In the genomic region with DNA sequence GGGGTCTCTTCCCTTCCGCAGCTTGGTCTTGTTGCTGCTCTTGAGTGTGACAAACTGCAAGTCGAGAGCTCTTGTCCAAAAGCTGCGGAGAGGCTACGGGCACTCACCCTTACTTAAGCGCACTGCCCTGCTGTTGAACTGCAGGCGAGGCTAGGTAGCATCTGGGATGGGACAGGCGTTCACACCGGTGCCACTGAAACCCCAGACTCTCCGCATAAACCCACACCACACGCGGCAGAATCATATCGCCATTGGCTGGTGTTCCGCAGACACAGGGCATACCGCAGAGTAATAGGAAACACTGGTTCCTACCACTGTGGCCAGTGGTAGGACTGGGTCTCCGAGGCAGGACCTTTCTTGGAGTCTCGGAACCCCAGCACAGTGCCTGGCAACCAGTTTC, we compare ENCODE assay signal across 12 cellular contexts. TPM values are rescaled to one million over a fixed set of nuclear protein-coding genes. Genes with fewer than 3 reads are reported as not detected.
DNase-seq lines count a peak whose midpoint lies in the region; ATAC-seq and TF ChIP-seq lines count a peak whose summit lies in the region.
"Had no signal": no experiment of that assay in that cellular context is flagged by ENCODE, and none has a peak within 500 bp of the region (broad histone marks: within the 10 kb centered on the region; RNA-seq: fewer than 3 reads in every experiment).

No MANE protein-coding gene starts in this region.

- H3K27me3 ChIP-seq in thyroid gland (no peaks in the 10 kb centered on the region), vagina (no peaks in the 10 kb centered on the region)

- H3K4me1 ChIP-seq in thyroid gland (peaks cover 13 to 14% of the 10 kb centered on the region in 2 donors), vagina (peaks cover 27% of the 10 kb centered on the region)

- H3K4me3 ChIP-seq in thyroid gland (replicated peaks in 1 of 3) (no peak overlapping the region), vagina (no peak overlapping the region)
- H3K4me3 ChIP-seq: body of pancreas had no signal

- no peaks in the 10 kb centered on the region for H3K36me3 Mint-ChIP-seq in activated T-cell treated with anti-CD3 and anti-CD28 coated beads, Interleukin-2, amount 50 U/mL, for 24 hours (ENCODE audit: low read depth)
- no peaks in the 10 kb centered on the region for H3K36me3 Mint-ChIP-seq in activated naive CD8-positive, alpha-beta T cell treated with anti-CD3 and anti-CD28 coated beads, Interleukin-2, amount 50 U/mL, for 24 hours (ENCODE audit: low read depth)
- peaks cover 14% of the 10 kb centered on the region for H3K36me3 Mint-ChIP-seq in Calu3 (ENCODE audit: insufficient read depth, unreplicated experiment)

- TF ChIP-seq CTCF in thyroid gland (IDR thresholded peaks at IDR 0.05) = no peak
- TF ChIP-seq CTCF in Calu3 (IDR thresholded peaks at IDR 0.05; ENCODE audit: unreplicated experiment) = no peak
- no peak for TF ChIP-seq CTCF in vagina (IDR thresholded peaks at IDR 0.05)

- peak; percentile 22 to 24 for DNase-seq in activated T-cell treated with anti-CD3 and anti-CD28 coated beads, Interleukin-2, amount 50 U/mL, for 48 hours
- no peak for DNase-seq in activated T-cell treated with anti-CD3 and anti-CD28 coated beads, Interleukin-2, amount 50 U/mL, for 24 hours
- no peak for DNase-seq in activated naive CD8-positive, alpha-beta T cell treated with anti-CD3 and anti-CD28 coated beads, Interleukin-2, amount 50 U/mL, for 24 hours
- DNase-seq in left kidney (ENCODE audit: low read depth, low spot score) (peak; percentile 44), thyroid gland (peak; percentile 44 to 52), Calu3 (no peak), vagina (ENCODE audit: extremely low spot score in 2 of 2) (no peak)
- DNase-seq: NK-92 treated with Interleukin-12 subunit alpha and Interleukin-12 subunit beta, amount 100 ng/mL, for 24 hours had no signal

- H3K27ac ChIP-seq in thyroid gland (peak overlapping the region in 1 of 3 donors; percentile 87), vagina (no peak overlapping the region)
- H3K27ac ChIP-seq: gastroesophageal sphincter had no signal

- peaks cover 43% of the 10 kb centered on the region for H3K4me1 Mint-ChIP-seq in activated T-cell treated with anti-CD3 and anti-CD28 coated beads, Interleukin-2, amount 50 U/mL, for 24 hours (ENCODE audit: low read depth)
- peaks cover 30% of the 10 kb centered on the region for H3K4me1 Mint-ChIP-seq in activated naive CD8-positive, alpha-beta T cell treated with anti-CD3 and anti-CD28 coated beads, Interleukin-2, amount 50 U/mL, for 24 hours
- H3K4me1 Mint-ChIP-seq in Calu3 (ENCODE audit: low read depth, unreplicated experiment) = peaks cover 8% of the 10 kb centered on the region

- WGBS in thyroid gland, 2 donors = 54 to 59% methylated on average over 16 of the region's 16 CpGs

- intact Hi-C loops in thyroid gland (cut with DNase I) = loop anchor here (10.0 kb wide), 1 partner anchor 206 kb away; no protein-coding TSS in a partner anchor
- intact Hi-C loops in Calu3 (cut with micrococcal nuclease; ENCODE audit: unreplicated experiment) = loop anchor here (1.0 to 5.0 kb wide), 5 partner anchors 78 to 714 kb away; no protein-coding TSS in a partner anchor
- intact Hi-C loops in vagina (cut with DNase I) = loop anchor here (10.0 kb wide), 1 partner anchor 546 kb away; no protein-coding TSS in a partner anchor

- no TSS peak for BruUV-seq in Calu3 (replicated peaks; lab: Mats Ljungman, UMichigan)

- H3K4me3 Mint-ChIP-seq in activated T-cell treated with anti-CD3 and anti-CD28 coated beads, Interleukin-2, amount 50 U/mL, for 24 hours = no peak overlapping the region
- peak overlapping the region; percentile 70 for H3K4me3 Mint-ChIP-seq in activated naive CD8-positive, alpha-beta T cell treated with anti-CD3 and anti-CD28 coated beads, Interleukin-2, amount 50 U/mL, for 24 hours
- no peak overlapping the region for H3K4me3 Mint-ChIP-seq in Calu3 (ENCODE audit: low read depth, unreplicated experiment)

- no peak for ATAC-seq in activated naive CD8-positive, alpha-beta T cell treated with anti-CD3 and anti-CD28 coated beads, Interleukin-2, amount 50 U/mL, for 24 hours
- no peak for ATAC-seq in GM18870 (IDR thresholded peaks at IDR 0.05; ENCODE audit: unreplicated experiment)

- no peaks in the 10 kb centered on the region for H3K9me3 Mint-ChIP-seq in activated T-cell treated with anti-CD3 and anti-CD28 coated beads, Interleukin-2, amount 50 U/mL, for 24 hours
- H3K9me3 Mint-ChIP-seq in activated naive CD8-positive, alpha-beta T cell treated with anti-CD3 and anti-CD28 coated beads, Interleukin-2, amount 50 U/mL, for 24 hours = no peaks in the 10 kb centered on the region
- H3K9me3 Mint-ChIP-seq in Calu3 (ENCODE audit: low read depth, unreplicated experiment) = peaks cover 3% of the 10 kb centered on the region

- H3K36me3 ChIP-seq in thyroid gland (no peaks in the 10 kb centered on the region), vagina (no peaks in the 10 kb centered on the region)
- H3K36me3 ChIP-seq: gastroesophageal sphincter had no signal

- TF ChIP-seq POLR2A in thyroid gland (IDR thresholded peaks at IDR 0.05) (peak in 1 of 2 donors; percentile 23), vagina (IDR thresholded peaks at IDR 0.05) (no peak)

- H3K27ac Mint-ChIP-seq in activated T-cell treated with anti-CD3 and anti-CD28 coated beads, Interleukin-2, amount 50 U/mL, for 24 hours = no peak overlapping the region
- no peak overlapping the region for H3K27ac Mint-ChIP-seq in activated naive CD8-positive, alpha-beta T cell treated with anti-CD3 and anti-CD28 coated beads, Interleukin-2, amount 50 U/mL, for 24 hours
- no peak overlapping the region for H3K27ac Mint-ChIP-seq in Calu3 (ENCODE audit: unreplicated experiment)

- CTCF ChIA-PET in Calu3 (lab: Charles Lee) = interaction anchor here (1.5 kb wide), 1 partner anchor 81 kb away, joined by 3 read pairs; no protein-coding TSS in a partner anchor

- peaks cover 81% of the 10 kb centered on the region for H3K27me3 Mint-ChIP-seq in activated T-cell treated with anti-CD3 and anti-CD28 coated beads, Interleukin-2, amount 50 U/mL, for 24 hours
- H3K27me3 Mint-ChIP-seq in activated naive CD8-positive, alpha-beta T cell treated with anti-CD3 and anti-CD28 coated beads, Interleukin-2, amount 50 U/mL, for 24 hours = peaks cover 62% of the 10 kb centered on the region
- H3K27me3 Mint-ChIP-seq in Calu3 (ENCODE audit: unreplicated experiment) = no peaks in the 10 kb centered on the region

- H3K9me3 ChIP-seq in thyroid gland (no peaks in the 10 kb centered on the region), vagina (no peaks in the 10 kb centered on the region)
- H3K9me3 ChIP-seq: body of pancreas, gastroesophageal sphincter had no signal

RNA-seq across cellular contexts. Expression of gene NPR3, which starts 2.2 kb away (rescaled TPM):
- total RNA-seq in thyroid gland (10 to 100 TPM; 25.4 to 45.1 (median 31.5) TPM), Calu3 (2022) (0.15 and 0.19 TPM in 2 replicates), vagina (14.7 TPM)
- total RNA-seq: SK-MEL-5 had no signal

Comparison
In these comparisons a context has a peak if more than half of its experiments do, and no peak if none do; other contexts are left out.
1. DNase-seq: peak in activated T-cell treated with anti-CD3 and anti-CD28 coated beads, Interleukin-2, amount 50 U/mL, for 48 hours (2 of 2), left kidney (single experiment) and thyroid gland (2 of 2); none in activated T-cell treated with anti-CD3 and anti-CD28 coated beads, Interleukin-2, amount 50 U/mL, for 24 hours (single experiment), activated naive CD8-positive, alpha-beta T cell treated with anti-CD3 and anti-CD28 coated beads, Interleukin-2, amount 50 U/mL, for 24 hours (single experiment), Calu3 (single experiment) and vagina (0 of 2).
2. RNA of gene NPR3, which starts 2.2 kb away (total RNA-seq): 25.4 to 45.1 TPM in thyroid gland and 14.7 TPM in vagina (single experiment); 0.15 to 0.19 TPM in Calu3; every median in the first group is over 10 times any median in the second.